2 cellular contexts compared by ENCODE assay signal in the genomic region with DNA sequence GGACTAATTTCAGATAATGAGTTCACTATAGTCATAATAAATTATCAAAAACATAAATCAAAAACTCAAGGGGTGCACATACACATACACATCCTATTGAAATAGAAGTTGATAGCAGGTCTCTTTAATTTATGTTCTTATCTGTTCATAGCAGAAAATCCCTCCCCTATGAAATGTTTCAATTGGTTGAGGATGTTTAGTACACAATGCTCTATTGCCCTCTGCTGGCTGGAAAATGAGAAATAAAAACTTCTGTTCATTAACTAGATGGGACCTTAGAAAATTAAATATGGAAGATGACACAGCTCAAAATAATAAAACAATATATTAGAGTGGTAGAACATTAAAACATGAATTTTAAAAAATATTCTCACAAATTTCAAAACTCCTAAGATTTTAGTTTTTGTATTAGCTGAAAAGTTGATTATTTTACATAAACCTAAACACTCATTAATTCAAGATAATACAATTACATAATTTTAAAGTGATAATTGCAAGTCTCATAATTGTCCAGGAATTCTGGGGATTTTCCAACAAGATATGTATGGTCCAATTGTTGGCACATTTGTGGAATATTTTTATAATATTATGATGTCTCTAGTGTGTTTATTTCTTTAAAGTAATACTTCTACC.
A peak's percentile ranks its signal among the peaks of the same experiment; 100 is the strongest.
TF ChIP-seq lines count a peak whose summit lies in the region.

No MANE protein-coding gene starts in this region.

TF ChIP-seq in HEK293, 187 proteins besides CTCF, POLR2A, EP300 and RAD21:
- TF ChIP-seq, protein P1, sequence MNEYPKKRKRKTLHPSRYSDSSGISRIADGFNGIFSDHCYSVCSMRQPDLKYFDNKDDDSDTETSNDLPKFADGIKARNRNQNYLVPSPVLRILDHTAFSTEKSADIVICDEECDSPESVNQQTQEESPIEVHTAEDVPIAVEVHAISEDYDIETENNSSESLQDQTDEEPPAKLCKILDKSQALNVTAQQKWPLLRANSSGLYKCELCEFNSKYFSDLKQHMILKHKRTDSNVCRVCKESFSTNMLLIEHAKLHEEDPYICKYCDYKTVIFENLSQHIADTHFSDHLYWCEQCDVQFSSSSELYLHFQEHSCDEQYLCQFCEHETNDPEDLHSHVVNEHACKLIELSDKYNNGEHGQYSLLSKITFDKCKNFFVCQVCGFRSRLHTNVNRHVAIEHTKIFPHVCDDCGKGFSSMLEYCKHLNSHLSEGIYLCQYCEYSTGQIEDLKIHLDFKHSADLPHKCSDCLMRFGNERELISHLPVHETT (tag by site-specific recombination; IDR thresholded peaks at IDR 0.05) = no peak
- peak; percentile 75 for TF ChIP-seq ZNF654 (tag by site-specific recombination; IDR thresholded peaks at IDR 0.05; ENCODE audit: low read depth)

TF ChIP-seq in liver, 16 proteins besides CTCF, POLR2A, EP300 and RAD21 (continued from another document):
- TF ChIP-seq REST (IDR thresholded peaks at IDR 0.05) = no peak
- no peak for TF ChIP-seq ATF3 (IDR thresholded peaks at IDR 0.05)
- TF ChIP-seq GABPA (IDR thresholded peaks at IDR 0.05 in 1 of 2, conservative IDR thresholded peaks at IDR 0.05 in 1 of 2) = no peak
- no peak for TF ChIP-seq ZBTB33 (IDR thresholded peaks at IDR 0.05)
- TF ChIP-seq FOXA1 (IDR thresholded peaks at IDR 0.05) = no peak
- TF ChIP-seq HNF4G (IDR thresholded peaks at IDR 0.05) = no peak
- no peak for TF ChIP-seq TAF1 (conservative IDR thresholded peaks at IDR 0.05)
- TF ChIP-seq, protein P2, sequence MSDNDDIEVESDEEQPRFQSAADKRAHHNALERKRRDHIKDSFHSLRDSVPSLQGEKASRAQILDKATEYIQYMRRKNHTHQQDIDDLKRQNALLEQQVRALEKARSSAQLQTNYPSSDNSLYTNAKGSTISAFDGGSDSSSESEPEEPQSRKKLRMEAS (IDR thresholded peaks at IDR 0.05) = no peak
- no peak for TF ChIP-seq NR2F2 (IDR thresholded peaks at IDR 0.05)
- TF ChIP-seq SP1 (IDR thresholded peaks at IDR 0.05) = no peak
- no peak for TF ChIP-seq FOXA2 (IDR thresholded peaks at IDR 0.05)
TF ChIP-seq in liver: peak in this region for 0.
